In the genomic region with DNA sequence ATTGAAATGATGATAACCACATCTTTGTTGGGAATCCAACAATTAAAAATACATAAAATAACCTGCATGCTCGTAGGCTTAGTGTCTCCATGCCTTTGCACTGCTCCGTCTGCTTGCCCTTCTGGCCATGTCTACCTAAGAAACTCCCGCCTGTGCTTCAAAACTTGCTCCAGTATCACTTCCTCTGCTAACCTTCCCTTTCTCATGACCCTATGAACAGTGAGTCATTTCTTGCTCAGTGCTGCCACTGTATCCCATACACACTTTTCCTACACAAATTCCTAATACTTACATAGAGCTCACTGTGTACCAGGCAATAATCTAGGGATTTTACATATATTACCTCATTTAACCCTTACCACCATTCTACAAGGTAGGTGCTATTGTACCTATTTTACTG, we compare ENCODE assay signal across 1 cellular context.
TF ChIP-seq lines count a peak whose summit lies in the region.

No MANE protein-coding gene starts in this region.

TF ChIP-seq in GM12878, 131 proteins besides CTCF, POLR2A, EP300 and RAD21 (continued from another document):
- TF ChIP-seq, protein P1, sequence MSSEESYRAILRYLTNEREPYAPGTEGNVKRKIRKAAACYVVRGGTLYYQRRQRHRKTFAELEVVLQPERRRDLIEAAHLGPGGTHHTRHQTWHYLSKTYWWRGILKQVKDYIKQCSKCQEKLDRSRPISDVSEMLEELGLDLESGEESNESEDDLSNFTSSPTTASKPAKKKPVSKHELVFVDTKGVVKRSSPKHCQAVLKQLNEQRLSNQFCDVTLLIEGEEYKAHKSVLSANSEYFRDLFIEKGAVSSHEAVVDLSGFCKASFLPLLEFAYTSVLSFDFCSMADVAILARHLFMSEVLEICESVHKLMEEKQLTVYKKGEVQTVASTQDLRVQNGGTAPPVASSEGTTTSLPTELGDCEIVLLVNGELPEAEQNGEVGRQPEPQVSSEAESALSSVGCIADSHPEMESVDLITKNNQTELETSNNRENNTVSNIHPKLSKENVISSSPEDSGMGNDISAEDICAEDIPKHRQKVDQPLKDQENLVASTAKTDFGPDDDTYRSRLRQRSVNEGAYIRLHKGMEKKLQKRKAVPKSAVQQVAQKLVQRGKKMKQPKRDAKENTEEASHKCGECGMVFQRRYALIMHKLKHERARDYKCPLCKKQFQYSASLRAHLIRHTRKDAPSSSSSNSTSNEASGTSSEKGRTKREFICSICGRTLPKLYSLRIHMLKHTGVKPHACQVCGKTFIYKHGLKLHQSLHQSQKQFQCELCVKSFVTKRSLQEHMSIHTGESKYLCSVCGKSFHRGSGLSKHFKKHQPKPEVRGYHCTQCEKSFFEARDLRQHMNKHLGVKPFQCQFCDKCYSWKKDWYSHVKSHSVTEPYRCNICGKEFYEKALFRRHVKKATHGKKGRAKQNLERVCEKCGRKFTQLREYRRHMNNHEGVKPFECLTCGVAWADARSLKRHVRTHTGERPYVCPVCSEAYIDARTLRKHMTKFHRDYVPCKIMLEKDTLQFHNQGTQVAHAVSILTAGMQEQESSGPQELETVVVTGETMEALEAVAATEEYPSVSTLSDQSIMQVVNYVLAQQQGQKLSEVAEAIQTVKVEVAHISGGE (CRISPR knock-in tag; IDR thresholded peaks at IDR 0.05): no peak
- TF ChIP-seq ZNF592 (IDR thresholded peaks at IDR 0.05): no peak
- TF ChIP-seq MLLT1 (IDR thresholded peaks at IDR 0.05): 0 out of 2 replicates have a peak, but pooled peaks have one; percentile 22
- TF ChIP-seq BHLHE40 (IDR thresholded peaks at IDR 0.05; ENCODE audit: borderline replicate concordance in 1 of 2, low read depth in 2 of 2, low read length in 1 of 2): 0 out of 4 replicates have a peak, but pooled peaks of 1 of the 2 experiments have one; percentile 9
- no peak for TF ChIP-seq NR2C1 (IDR thresholded peaks at IDR 0.05)
- no peak for TF ChIP-seq TCF3 (IDR thresholded peaks at IDR 0.05; ENCODE audit: borderline replicate concordance, insufficient read depth, low read depth, low read length)
- no peak for TF ChIP-seq TARDBP (IDR thresholded peaks at IDR 0.05; ENCODE audit: borderline replicate concordance)
- no peak for TF ChIP-seq IRF3 (IDR thresholded peaks at IDR 0.05)
TF ChIP-seq in GM12878: peak in this region for 22.
